11 cellular contexts compared by ENCODE assay signal in the genomic region with DNA sequence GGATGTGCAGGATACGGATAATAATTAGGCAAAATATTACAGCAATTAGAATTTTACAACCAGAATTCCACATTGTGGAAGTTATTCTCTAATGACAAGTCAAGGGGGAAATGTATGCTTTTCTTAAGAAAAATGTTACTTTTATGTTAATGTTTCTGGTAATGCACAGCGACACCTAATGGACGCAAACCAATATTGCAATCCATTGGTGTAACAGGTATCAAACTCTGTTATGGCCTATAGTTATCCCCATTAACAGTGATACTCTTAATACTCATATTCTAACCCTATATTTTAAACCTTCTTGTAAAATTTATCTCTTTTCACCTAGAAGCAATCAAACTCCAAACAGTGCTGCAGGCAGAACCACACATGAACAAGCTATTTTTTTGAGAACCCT. TPM values are rescaled to one million over a fixed set of nuclear protein-coding genes. Genes with fewer than 3 reads are reported as not detected.
DNase-seq lines count a peak whose midpoint lies in the region; ATAC-seq, FAIRE-seq and TF ChIP-seq lines count a peak whose summit lies in the region.
"Not testable (repeated sequence)": the region's sequence is repeated elsewhere in the genome, so short reads cannot be mapped to it uniquely, and the experiment has no call there.
"Had no signal": no experiment of that assay in that cellular context is flagged by ENCODE, and none has a peak within 500 bp of the region (broad histone marks: within the 10 kb centered on the region; RNA-seq: fewer than 3 reads in every experiment).

No MANE protein-coding gene starts in this region.

- not testable (repeated sequence) for H3K36me3 Mint-ChIP-seq in activated CD8-positive, alpha-beta memory T cell treated with anti-CD3 and anti-CD28 coated beads, Interleukin-2, amount 10 ng/mL, durations not matched to agents 7 days and 5 days

- not testable (repeated sequence) for H3F3A ChIP-seq in PC-9 (ENCODE audit: insufficient read depth, low read depth)

- intact Hi-C loops in PC-9 (cut with micrococcal nuclease; ENCODE audit: unreplicated experiment), result loop anchor here (10.0 kb wide), 1 partner anchor 685 kb away; no protein-coding TSS in a partner anchor
- intact Hi-C loops in dorsolateral prefrontal cortex (cut with DNase I); psoas muscle (cut with DNase I): not testable (repeated sequence)

- not testable (repeated sequence) for H4K20me1 ChIP-seq in PC-9 (ENCODE audit: insufficient read depth)

- not testable (repeated sequence) for BruUV-seq in PC-9 (replicated peaks; lab: Mats Ljungman, UMichigan)

- H3K27me3 Mint-ChIP-seq in activated CD8-positive, alpha-beta memory T cell treated with anti-CD3 and anti-CD28 coated beads, Interleukin-2, amount 10 ng/mL, durations not matched to agents 7 days and 5 days, result not testable (repeated sequence)

- not testable (repeated sequence) for H3K79me2 ChIP-seq in PC-9 (ENCODE audit: low read depth)

- H3K4me2 ChIP-seq in PC-9, result not testable (repeated sequence)

- peak; percentile 16 for DNase-seq in A172 (ENCODE audit: low spot score)
- peak; percentile 20 for DNase-seq in M059J (ENCODE audit: low read depth)
- peak in 1 of 2 experiments; percentile 26 for DNase-seq in PC-9
- DNase-seq in activated CD8-positive, alpha-beta memory T cell treated with anti-CD3 and anti-CD28 coated beads, Interleukin-2, amount 10 ng/mL, durations not matched to agents 7 days and 5 days, result peak; percentile 49
- peak in 1 of 10 donors; percentile 39 for DNase-seq in dorsolateral prefrontal cortex
- peak; percentile 18 for DNase-seq in kidney glomerular epithelial cell (lab: John Stamatoyannopoulos, UW)
- not testable (repeated sequence) for DNase-seq in psoas muscle

- H3K9me2 ChIP-seq in PC-9 (ENCODE audit: insufficient read depth), result not testable (repeated sequence)

- FAIRE-seq in G401.6 (lab: Jason Lieb, UNC), result peak; percentile 83

- not testable (repeated sequence) for H3K27ac ChIP-seq in PC-9, dorsolateral prefrontal cortex, psoas muscle

- CTCF ChIA-PET in PC-9 (lab: Charles Lee), result not testable (repeated sequence)
- CTCF ChIA-PET in activated CD8-positive, alpha-beta memory T cell treated with anti-CD3 and anti-CD28 coated beads, Interleukin-2, amount 10 ng/mL, durations not matched to agents 7 days and 5 days (lab: Charles Lee), result interaction anchor here (0.9 kb wide), 1 partner anchor 18 kb away, joined by 3 read pairs; no protein-coding TSS in a partner anchor

- H3K27ac Mint-ChIP-seq in activated CD8-positive, alpha-beta memory T cell treated with anti-CD3 and anti-CD28 coated beads, Interleukin-2, amount 10 ng/mL, durations not matched to agents 7 days and 5 days, result not testable (repeated sequence)

- H3K4me3 Mint-ChIP-seq in activated CD8-positive, alpha-beta memory T cell treated with anti-CD3 and anti-CD28 coated beads, Interleukin-2, amount 10 ng/mL, durations not matched to agents 7 days and 5 days, result not testable (repeated sequence)

- H3K36me3 ChIP-seq in PC-9 (ENCODE audit: low read depth); psoas muscle (ENCODE audit: insufficient read depth in 1 of 2, low read depth in 1 of 2): not testable (repeated sequence)

- POLR2A ChIA-PET in PC-9 (lab: Charles Lee; ENCODE audit: unreplicated experiment), result not testable (repeated sequence)

- TF ChIP-seq CTCF in PC-9 (conservative IDR thresholded peaks at IDR 0.05) (peak; percentile 77), dorsolateral prefrontal cortex (IDR thresholded peaks at IDR 0.05 in 54 of 56, conservative IDR thresholded peaks at IDR 0.05 in 2 of 56; ENCODE audit: low read depth in 1 of 56, partially characterized antibody in 56 of 56) (peak; percentile 35 to 75 (median 56)), psoas muscle (IDR thresholded peaks at IDR 0.05) (peak; percentile 55)

- H3K4me1 Mint-ChIP-seq in activated CD8-positive, alpha-beta memory T cell treated with anti-CD3 and anti-CD28 coated beads, Interleukin-2, amount 10 ng/mL, durations not matched to agents 7 days and 5 days, result not testable (repeated sequence)

- not testable (repeated sequence) for H3K27me3 ChIP-seq in PC-9 (ENCODE audit: insufficient read depth, low read depth); dorsolateral prefrontal cortex; psoas muscle (ENCODE audit: insufficient read depth in 3 of 3, low read length in 2 of 3)

- H3K9me3 Mint-ChIP-seq in activated CD8-positive, alpha-beta memory T cell treated with anti-CD3 and anti-CD28 coated beads, Interleukin-2, amount 10 ng/mL, durations not matched to agents 7 days and 5 days (ENCODE audit: low read depth), result not testable (repeated sequence)

- not testable (repeated sequence) for H3K4me3 ChIP-seq in PC-9, dorsolateral prefrontal cortex, psoas muscle

- H2AFZ ChIP-seq in PC-9, result not testable (repeated sequence)

- H3K4me1 ChIP-seq in PC-9 (replicated peaks; ENCODE audit: insufficient read depth); psoas muscle: not testable (repeated sequence)

- not testable (repeated sequence) for ATAC-seq in activated CD8-positive, alpha-beta memory T cell treated with anti-CD3 and anti-CD28 coated beads, Interleukin-2, amount 10 ng/mL, durations not matched to agents 7 days and 5 days; psoas muscle

- not testable (repeated sequence) for H3K9me3 ChIP-seq in PC-9 (ENCODE audit: insufficient read depth, low read depth); psoas muscle

- WGBS in psoas muscle, 3 donors, result 2 to 10% (median 4%) methylated on average over 3 of the region's 3 CpGs

RNA-seq across cellular contexts. Expression of a gene that starts 22.3 kb away (rescaled TPM):
- not detected in 2 replicates for total RNA-seq in A172 (2014; rRNA removed; shearing (Covaris generic))
- not detected in 2 replicates for total RNA-seq in M059J (2014; rRNA removed; shearing (Covaris generic))
- total RNA-seq in PC-9 (2021), result not detected in 2 replicates
- not detected for total RNA-seq in activated CD8-positive, alpha-beta memory T cell treated with anti-CD3 and anti-CD28 coated beads, Interleukin-2, amount 10 ng/mL, durations not matched to agents 7 days and 5 days
- 1 to 10 TPM; 1.1 to 5.1 (median 2.4) TPM for total RNA-seq in dorsolateral prefrontal cortex
- total RNA-seq in psoas muscle, result 1 to 10 TPM in 1 of 4 donors, under 1 TPM in 3; 0.22 to 1.3 (median 0.39) TPM
- polyA plus RNA-seq in psoas muscle, result under 1 TPM; 0.09 to 0.29 (median 0.15) TPM
- total RNA-seq: activated naive CD8-positive, alpha-beta T cell treated with anti-CD3 and anti-CD28 coated beads, Interleukin-2, amount 10 ng/mL, durations not matched to agents 7 days and 5 days; glomerular endothelial cell had no signal

RNA-seq across cellular contexts. Expression of a gene that starts 47.9 kb away (rescaled TPM):
- total RNA-seq in A172 (2014; rRNA removed; shearing (Covaris generic)), result not detected in 2 replicates
- total RNA-seq in M059J (2014; rRNA removed; shearing (Covaris generic)), result not detected in 2 replicates
- total RNA-seq in PC-9 (2021) (not detected in 2 replicates), dorsolateral prefrontal cortex (1 to 10 TPM in 9 of 120 experiments, under 1 TPM in 93, not detected in 18; 0.18 to 1.3 (median 0.47) TPM), psoas muscle (not detected)
- not detected for total RNA-seq in activated CD8-positive, alpha-beta memory T cell treated with anti-CD3 and anti-CD28 coated beads, Interleukin-2, amount 10 ng/mL, durations not matched to agents 7 days and 5 days
- under 1 TPM in 2 of 3 donors, not detected in 1; 0.03 to 0.04 TPM for polyA plus RNA-seq in psoas muscle
- total RNA-seq: activated naive CD8-positive, alpha-beta T cell treated with anti-CD3 and anti-CD28 coated beads, Interleukin-2, amount 10 ng/mL, durations not matched to agents 7 days and 5 days; glomerular endothelial cell; occipital lobe had no signal
